Comparison of ENCODE assay signal across 18 cellular contexts in genomic region chr3:5115506-5116162, GRCh38. TPM values are rescaled to one million over a fixed set of nuclear protein-coding genes. Genes with fewer than 3 reads are reported as not detected.
DNase-seq lines count a peak whose midpoint lies in the region; ATAC-seq, FAIRE-seq and TF ChIP-seq lines count a peak whose summit lies in the region.
"Had no signal": no experiment of that assay in that cellular context is flagged by ENCODE, and none has a peak within 500 bp of the region (broad histone marks: within the 10 kb centered on the region; RNA-seq: fewer than 3 reads in every experiment).

No MANE protein-coding gene starts in this region.

- H3K9me3 ChIP-seq in HepG2 (ENCODE audit: low read length) (no peaks in the 10 kb centered on the region), right lobe of liver (no peaks in the 10 kb centered on the region)
- H3K9me3 ChIP-seq: spleen, tibial artery had no signal

- in situ Hi-C loops in HepG2 (cut with HindIII; ENCODE audit: extremely low pct_ligation_motif_present, low pct_unique_long_range_greater_than_20kb), result no loop called here

- peak overlapping the region; percentile 15; the same call in 1 of the 2 replicates for H3K9ac ChIP-seq in HepG2 (ENCODE audit: insufficient read depth, low read depth, low read length)
- H3K9ac ChIP-seq: neural progenitor cell had no signal

- H3K4me1 ChIP-seq in HepG2 (ENCODE audit: insufficient read depth, low read length), result peaks cover 14% of the 10 kb centered on the region; the same call in 1 of the 2 replicates
- H3K4me1 ChIP-seq in right lobe of liver, result no peaks in the 10 kb centered on the region
- H3K4me1 ChIP-seq: neural progenitor cell, spleen, tibial artery had no signal

- H3K36me3 ChIP-seq in HepG2 (replicated peaks in 1 of 2; ENCODE audit: control insufficient read depth in 1 of 2, insufficient read depth in 2 of 2, low read length in 2 of 2) (no peaks in the 10 kb centered on the region), right lobe of liver (no peaks in the 10 kb centered on the region)
- H3K36me3 ChIP-seq: neural progenitor cell, spleen, tibial artery had no signal

- BruUV-seq in HepG2 (replicated peaks; lab: Mats Ljungman, UMichigan), result no TSS peak

- no peak for TF ChIP-seq RAD21 in HepG2 (CRISPR knock-in tag; IDR thresholded peaks at IDR 0.05)

- TF ChIP-seq CTCF in HepG2 (CRISPR knock-in tag; IDR thresholded peaks at IDR 0.05) (no peak), right lobe of liver (IDR thresholded peaks at IDR 0.05) (no peak)

- intact Hi-C loops in HepG2 (cut with micrococcal nuclease; ENCODE audit: unreplicated experiment), result no loop called here
- intact Hi-C loops in right lobe of liver (cut with DNase I), result no loop called here

- H3K79me2 ChIP-seq in HepG2 (ENCODE audit: insufficient read depth, low read length), result no peaks in the 10 kb centered on the region

- DNase-seq in HepG2 (ENCODE audit: low spot score) (no peak), right lobe of liver (no peak), SW480 (ENCODE audit: low spot score) (peak; percentile 36), HuH-7 (ENCODE audit: low spot score) (no peak), LoVo (ENCODE audit: low spot score) (no peak), pons (ENCODE audit: low spot score) (no peak)
- DNase-seq: 8988T; activated naive CD8-positive, alpha-beta T cell treated with anti-CD3 and anti-CD28 coated beads for 36 hours; COR-L47; erythroblast; left ventricle myocardium superior; NCI-H2171 treated with DMSO at 0.1 percent for 48 hours; spleen; tibial artery had no signal

- POLR2A ChIA-PET in HepG2 (lab: Yijun Ruan, JAX), result no interaction called here

- H3K4me3 ChIP-seq in HepG2 (replicated peaks in 1 of 3; ENCODE audit: insufficient read depth in 1 of 3, low read depth in 2 of 3, low read length in 3 of 3) (no peak overlapping the region), right lobe of liver (no peak overlapping the region)
- H3K4me3 ChIP-seq: neural progenitor cell, spleen, tibial artery had no signal

- peak; percentile 38; the same call in 2 of the 3 replicates for ATAC-seq in HepG2
- ATAC-seq in right lobe of liver, result no peak
- ATAC-seq in HG02642 (IDR thresholded peaks at IDR 0.05; ENCODE audit: poor library complexity, unreplicated experiment), result peak; percentile 53
- ATAC-seq in HG03439 (IDR thresholded peaks at IDR 0.05; ENCODE audit: unreplicated experiment), result no peak
- ATAC-seq: left ventricle myocardium superior, WTC11 had no signal

- H2AFZ ChIP-seq in HepG2 (ENCODE audit: low read length), result peak overlapping the region; percentile 63
- H2AFZ ChIP-seq: neural progenitor cell had no signal

- 3% methylated on average over 6 of the region's 6 CpGs for WGBS in HepG2 (ENCODE audit: low lambda C conversion rate)
- WGBS in right lobe of liver (ENCODE audit: insufficient coverage, low coverage, low lambda C conversion rate, missing lambda C conversion rate), result 78% methylated on average over 5 of the region's 6 CpGs

- CTCF ChIA-PET in HepG2 (lab: Yijun Ruan, JAX; ENCODE audit: low intra/inter-chr PET ratio, low total read pairs), result no interaction called here

- peak overlapping the region; percentile 58; the same call in 1 of the 2 replicates for H3K4me2 ChIP-seq in HepG2 (ENCODE audit: low read depth, low read length)
- H3K4me2 ChIP-seq: neural progenitor cell had no signal

- no peak for TF ChIP-seq EP300 in HepG2 (IDR thresholded peaks at IDR 0.05; ENCODE audit: low read depth in 2 of 2, low read length in 2 of 2)
- no peak for TF ChIP-seq EP300 in HepG2 (CRISPR knock-in tag; IDR thresholded peaks at IDR 0.05; ENCODE audit: borderline replicate concordance)

- H3K27ac ChIP-seq in HepG2 (ENCODE audit: extremely low read length, insufficient read depth, low read length), result no peak overlapping the region
- H3K27ac ChIP-seq in right lobe of liver, result no peak overlapping the region
- H3K27ac ChIP-seq: neural progenitor cell, spleen, tibial artery had no signal

- no peaks in the 10 kb centered on the region for H4K20me1 ChIP-seq in HepG2 (ENCODE audit: insufficient read depth, low read length)

- no peak for TF ChIP-seq POLR2A in HepG2 (IDR thresholded peaks at IDR 0.05; ENCODE audit: insufficient read depth in 1 of 2, low read depth in 2 of 2, low read length in 2 of 2)
- no peak for TF ChIP-seq POLR2A in right lobe of liver (IDR thresholded peaks at IDR 0.05)

- H3K27me3 ChIP-seq in HepG2 (ENCODE audit: control insufficient read depth in 1 of 2, insufficient read depth in 2 of 2, low read length in 2 of 2), result no peaks in the 10 kb centered on the region
- H3K27me3 ChIP-seq in right lobe of liver, result no peaks in the 10 kb centered on the region
- H3K27me3 ChIP-seq: neural progenitor cell, spleen, tibial artery had no signal

- FAIRE-seq in HepG2 (lab: Jason Lieb, UNC), result no peak

TF ChIP-seq in HepG2, 621 proteins besides CTCF, POLR2A, EP300 and RAD21:
- TF ChIP-seq ZNF816 (CRISPR knock-in tag; IDR thresholded peaks at IDR 0.05; ENCODE audit: borderline replicate concordance) (no peak), SRSF9 (IDR thresholded peaks at IDR 0.05; ENCODE audit: borderline replicate concordance, insufficient read depth, low read depth, low read length, poor library complexity, severe bottlenecking) (no peak), ZBED4 (CRISPR knock-in tag; IDR thresholded peaks at IDR 0.05; ENCODE audit: borderline replicate concordance) (no peak), KDM6A (CRISPR knock-in tag; IDR thresholded peaks at IDR 0.05; ENCODE audit: low read depth) (no peak)
- TF ChIP-seq, protein P1, sequence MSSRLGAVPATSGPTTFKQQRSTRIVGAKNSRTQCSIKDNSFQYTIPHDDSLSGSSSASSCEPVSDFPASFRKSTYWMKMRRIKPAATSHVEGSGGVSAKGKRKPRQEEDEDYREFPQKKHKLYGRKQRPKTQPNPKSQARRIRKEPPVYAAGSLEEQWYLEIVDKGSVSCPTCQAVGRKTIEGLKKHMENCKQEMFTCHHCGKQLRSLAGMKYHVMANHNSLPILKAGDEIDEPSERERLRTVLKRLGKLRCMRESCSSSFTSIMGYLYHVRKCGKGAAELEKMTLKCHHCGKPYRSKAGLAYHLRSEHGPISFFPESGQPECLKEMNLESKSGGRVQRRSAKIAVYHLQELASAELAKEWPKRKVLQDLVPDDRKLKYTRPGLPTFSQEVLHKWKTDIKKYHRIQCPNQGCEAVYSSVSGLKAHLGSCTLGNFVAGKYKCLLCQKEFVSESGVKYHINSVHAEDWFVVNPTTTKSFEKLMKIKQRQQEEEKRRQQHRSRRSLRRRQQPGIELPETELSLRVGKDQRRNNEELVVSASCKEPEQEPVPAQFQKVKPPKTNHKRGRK (CRISPR knock-in tag; IDR thresholded peaks at IDR 0.05), result 0 out of 2 replicates have a peak, but pooled peaks have one; percentile 31

RNA-seq across cellular contexts. Expression of gene ARL8B, which starts 6.5 kb away (rescaled TPM):
- 30.4 and 33.1 TPM in 2 replicates for total RNA-seq in HepG2 (2016; rRNA removed; fragmentation: Illumina TruSeq; extraction: Trizol)
- 5.4 and 5.9 TPM in 2 replicates for total RNA-seq in HepG2 (2016; cell fraction: cytosol; rRNA removed; fragmentation: Illumina TruSeq; extraction: Trizol; ENCODE audit: low read depth)
- total RNA-seq in HepG2 (2016; cell fraction: insoluble cytoplasmic fraction; rRNA removed; fragmentation: Illumina TruSeq; extraction: Trizol), result 33.4 and 36.2 TPM in 2 replicates
- 19.9 and 20.5 TPM in 2 replicates for total RNA-seq in HepG2 (2016; cell fraction: membrane; rRNA removed; fragmentation: Illumina TruSeq; extraction: Trizol)
- total RNA-seq in HepG2 (2016; cell fraction: nucleus; rRNA removed; fragmentation: Illumina TruSeq; extraction: Trizol), result 38.1 and 40.6 TPM in 2 replicates
- polyA plus RNA-seq in HepG2 (2011; rRNA removed), result 15.6 and 23.5 TPM in 2 replicates
- polyA plus RNA-seq in HepG2 (2011; cell fraction: cytosol; rRNA removed), result 13.3 and 20.0 TPM in 2 replicates
- 14.6 and 19.7 TPM in 2 replicates for polyA plus RNA-seq in HepG2 (2011; cell fraction: nucleus; rRNA removed)
- 29.9 and 30.2 TPM in 2 replicates for polyA plus RNA-seq in HepG2 (2012)
- 5.7 and 7.1 TPM in 2 replicates for polyA plus RNA-seq in HepG2 (2016; cell fraction: cytosol; fragmentation: Illumina TruSeq; extraction: Trizol; ENCODE audit: low read depth)
- 38.6 and 42.3 TPM in 2 replicates for polyA plus RNA-seq in HepG2 (2016; cell fraction: insoluble cytoplasmic fraction; fragmentation: Illumina TruSeq; extraction: Trizol; ENCODE audit: low read depth)
- 14.7 TPM in 2 replicates for polyA plus RNA-seq in HepG2 (2016; cell fraction: membrane; fragmentation: Illumina TruSeq; extraction: Trizol; ENCODE audit: low read depth)
- 55.9 and 57.1 TPM in 2 replicates for polyA plus RNA-seq in HepG2 (2016; cell fraction: nucleus; fragmentation: Illumina TruSeq; extraction: Trizol; ENCODE audit: insufficient read depth, low read depth)
- polyA minus RNA-seq in HepG2 (2011; rRNA and poly(A)+ RNA removed; ENCODE audit: low replicate concordance), result 5.8 and 10.0 TPM in 2 replicates
- 17.1 and 19.6 TPM in 2 replicates for polyA minus RNA-seq in HepG2 (2011; cell fraction: cytosol; rRNA and poly(A)+ RNA removed)
- 20.3 and 22.3 TPM in 2 replicates for polyA minus RNA-seq in HepG2 (2011; cell fraction: nucleus; rRNA and poly(A)+ RNA removed)
- 10 to 100 TPM; 20.0 to 33.1 (median 26.7) TPM for total RNA-seq in right lobe of liver

Comparison
In these comparisons a context has a peak if more than half of its experiments do, and no peak if none do; other contexts are left out.
1. ATAC-seq: peak in HepG2 (single experiment) and HG02642 (single experiment); none in right lobe of liver (0 of 4) and HG03439 (single experiment).